ENCODE assay signal across 1 cellular context in genomic region chr2:127288274-127288673, GRCh38.
TF ChIP-seq lines count a peak whose summit lies in the region.

No MANE protein-coding gene starts in this region.

TF ChIP-seq in IMR-90, 13 proteins besides CTCF, POLR2A, EP300 and RAD21:
- TF ChIP-seq MXI1 (IDR thresholded peaks at IDR 0.05; ENCODE audit: borderline replicate concordance, low read depth, low read length): no peak
- TF ChIP-seq, protein P1, sequence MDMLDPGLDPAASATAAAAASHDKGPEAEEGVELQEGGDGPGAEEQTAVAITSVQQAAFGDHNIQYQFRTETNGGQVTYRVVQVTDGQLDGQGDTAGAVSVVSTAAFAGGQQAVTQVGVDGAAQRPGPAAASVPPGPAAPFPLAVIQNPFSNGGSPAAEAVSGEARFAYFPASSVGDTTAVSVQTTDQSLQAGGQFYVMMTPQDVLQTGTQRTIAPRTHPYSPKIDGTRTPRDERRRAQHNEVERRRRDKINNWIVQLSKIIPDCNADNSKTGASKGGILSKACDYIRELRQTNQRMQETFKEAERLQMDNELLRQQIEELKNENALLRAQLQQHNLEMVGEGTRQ (IDR thresholded peaks at IDR 0.05; ENCODE audit: low read depth, low read length): no peak
- no peak for TF ChIP-seq BHLHE40 (IDR thresholded peaks at IDR 0.05; ENCODE audit: low read depth, low read length)
- TF ChIP-seq CHD1 (IDR thresholded peaks at IDR 0.05; ENCODE audit: low read depth, low read length): no peak
- TF ChIP-seq MAZ (IDR thresholded peaks at IDR 0.05; ENCODE audit: borderline replicate concordance, low read depth, low read length): no peak
- TF ChIP-seq, protein P2, sequence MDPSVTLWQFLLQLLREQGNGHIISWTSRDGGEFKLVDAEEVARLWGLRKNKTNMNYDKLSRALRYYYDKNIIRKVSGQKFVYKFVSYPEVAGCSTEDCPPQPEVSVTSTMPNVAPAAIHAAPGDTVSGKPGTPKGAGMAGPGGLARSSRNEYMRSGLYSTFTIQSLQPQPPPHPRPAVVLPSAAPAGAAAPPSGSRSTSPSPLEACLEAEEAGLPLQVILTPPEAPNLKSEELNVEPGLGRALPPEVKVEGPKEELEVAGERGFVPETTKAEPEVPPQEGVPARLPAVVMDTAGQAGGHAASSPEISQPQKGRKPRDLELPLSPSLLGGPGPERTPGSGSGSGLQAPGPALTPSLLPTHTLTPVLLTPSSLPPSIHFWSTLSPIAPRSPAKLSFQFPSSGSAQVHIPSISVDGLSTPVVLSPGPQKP (IDR thresholded peaks at IDR 0.05; ENCODE audit: borderline replicate concordance, low read depth, low read length): no peak
- 0 out of 2 replicates have a peak, but pooled peaks have one; percentile 7 for TF ChIP-seq NFE2L2 (IDR thresholded peaks at IDR 0.05; ENCODE audit: low read depth, low read length)
- no peak for TF ChIP-seq CEBPB (IDR thresholded peaks at IDR 0.05; ENCODE audit: low read depth, low read length)
